26 cellular contexts compared by ENCODE assay signal in genomic region chr1:66210653-66211052, GRCh38.
A peak's percentile ranks its signal among the peaks of the same experiment; 100 is the strongest.
DNase-seq lines count a peak whose midpoint lies in the region; ATAC-seq, FAIRE-seq and TF ChIP-seq lines count a peak whose summit lies in the region.
"Had no signal": no experiment of that assay in that cellular context is flagged by ENCODE, and none has a peak within 500 bp of the region (broad histone marks: within the 10 kb centered on the region; RNA-seq: fewer than 3 reads in every experiment).

No MANE protein-coding gene starts in this region.

- no peaks in the 10 kb centered on the region for H4K20me1 ChIP-seq in HepG2 (ENCODE audit: insufficient read depth, low read length)

- peaks cover 68% of the 10 kb centered on the region for H3K4me1 ChIP-seq in A549
- no peaks in the 10 kb centered on the region for H3K4me1 ChIP-seq in HepG2 (ENCODE audit: insufficient read depth, low read length)
- H3K4me1 ChIP-seq: Caco-2, HAP-1, SJSA1 had no signal

- DNase-seq in A549 (ENCODE audit: low read depth in 1 of 2, low spot score in 1 of 2) (no peak), HCEC 1CT (peak; percentile 53), NCI-H446 treated with DMSO at 0.1 percent for 48 hours (lab: John Stamatoyannopoulos, UW) (peak; percentile 52), fibroblast of mammary gland (ENCODE audit: low read depth) (peak; percentile 33), mesothelial cell of epicardium (ENCODE audit: low spot score in 2 of 2, unreplicated experiment in 2 of 2) (no peak), SW480 (ENCODE audit: low spot score) (no peak), HepG2 (ENCODE audit: low spot score) (no peak)
- DNase-seq: C1 segment of cervical spinal cord; Caco-2; CD4-positive, alpha-beta memory T cell; GDM1; GOT3; Kasumi-1; NCI-H1092 treated with DMSO at 0.1 percent for 48 hours; NCI-H1436 treated with DMSO at 0.1 percent for 48 hours; NCI-H2029; NCI-H345; NCI-H524; NCI-H774; Right ventricle myocardium superior had no signal

- TF ChIP-seq POLR2A in A549 (IDR thresholded peaks at IDR 0.05; ENCODE audit: low read length) (no peak), HepG2 (IDR thresholded peaks at IDR 0.05; ENCODE audit: insufficient read depth in 1 of 2, low read depth in 2 of 2, low read length in 2 of 2) (no peak)

- peak in 1 of 2 experiments; percentile 13; a peak in 1 of 6 replicates for ATAC-seq in A549
- no peak for ATAC-seq in HepG2
- ATAC-seq: GM12878, K562 had no signal

- TF ChIP-seq RAD21 in A549 (conservative IDR thresholded peaks at IDR 0.05 in 1 of 2, IDR thresholded peaks at IDR 0.05 in 1 of 2) (no peak), HepG2 (CRISPR knock-in tag; IDR thresholded peaks at IDR 0.05) (no peak)

- peaks cover 7% of the 10 kb centered on the region for H3K27me3 Mint-ChIP-seq in mesothelial cell of epicardium (ENCODE audit: low read depth)

- H3K4me3 Mint-ChIP-seq in mesothelial cell of epicardium = no peak overlapping the region
- H3K4me3 Mint-ChIP-seq: CD4-positive, alpha-beta memory T cell; T-helper 1 cell treated with Interleukin-12 subunit alpha and Interleukin-12 subunit beta and Interleukin-4 antibody, amounts not matched to agents 30 μg/mL and 1 μg/mL, for 36 hours had no signal

- CTCF ChIA-PET in A549 (lab: Yijun Ruan, JAX) (interaction anchor here (1.2 kb wide), 1 partner anchor 32 kb away, joined by 3 read pairs; no protein-coding TSS in a partner anchor), HepG2 (lab: Yijun Ruan, JAX; ENCODE audit: low intra/inter-chr PET ratio, low total read pairs) (no interaction called here)

- H3K9ac ChIP-seq in HepG2 (ENCODE audit: insufficient read depth, low read depth, low read length) = no peak overlapping the region

- TF ChIP-seq EP300 in A549 (IDR thresholded peaks at IDR 0.05) = no peak
- no peak for TF ChIP-seq EP300 in HepG2 (IDR thresholded peaks at IDR 0.05; ENCODE audit: low read depth in 2 of 2, low read length in 2 of 2)
- no peak for TF ChIP-seq EP300 in HepG2 (CRISPR knock-in tag; IDR thresholded peaks at IDR 0.05; ENCODE audit: borderline replicate concordance)

- no peaks in the 10 kb centered on the region for H3K36me3 ChIP-seq in HepG2 (replicated peaks in 1 of 2; ENCODE audit: control insufficient read depth in 1 of 2, insufficient read depth in 2 of 2, low read length in 2 of 2)
- H3K36me3 ChIP-seq: HAP-1, SJSA1 had no signal

- no peaks in the 10 kb centered on the region for H3K27me3 ChIP-seq in HepG2 (ENCODE audit: control insufficient read depth in 1 of 2, insufficient read depth in 2 of 2, low read length in 2 of 2)
- H3K27me3 ChIP-seq: SJSA1 had no signal

- no peaks in the 10 kb centered on the region for H3K79me2 ChIP-seq in HepG2 (ENCODE audit: insufficient read depth, low read length)

- no TSS peak for BruUV-seq in HepG2 (replicated peaks; lab: Mats Ljungman, UMichigan)

- H3K4me1 Mint-ChIP-seq in mesothelial cell of epicardium = no peaks in the 10 kb centered on the region

- H3K27ac ChIP-seq in A549 (peak overlapping the region; percentile 45 to 70; a peak in 5 of 6 replicates), HepG2 (ENCODE audit: extremely low read length, insufficient read depth, low read length) (no peak overlapping the region)
- H3K27ac ChIP-seq: SJSA1 had no signal

- H3K4me3 ChIP-seq in A549 (no peak overlapping the region), fibroblast of mammary gland (ENCODE audit: control insufficient read depth, low read depth, low read length) (no peak overlapping the region), HepG2 (replicated peaks in 1 of 3; ENCODE audit: insufficient read depth in 1 of 3, low read depth in 2 of 3, low read length in 3 of 3) (no peak overlapping the region)
- H3K4me3 ChIP-seq: GM12878, HAP-1, K562, SJSA1 had no signal

- H3K4me2 ChIP-seq in A549 = peak overlapping the region; percentile 24; the same call in 2 of the 3 replicates
- H3K4me2 ChIP-seq in HepG2 (ENCODE audit: low read depth, low read length) = no peak overlapping the region

- FAIRE-seq in A549 (lab: Jason Lieb, UNC) (no peak), HepG2 (lab: Jason Lieb, UNC) (no peak)
- FAIRE-seq: A204.1, GM12878, K562 had no signal

- no peak overlapping the region for H2AFZ ChIP-seq in HepG2 (ENCODE audit: low read length)

- POLR2A ChIA-PET in A549 (lab: Yijun Ruan, JAX) (interaction anchor here (1.0 kb wide), 1 partner anchor 28 kb away, joined by 8 read pairs; no protein-coding TSS in a partner anchor), HepG2 (lab: Yijun Ruan, JAX) (no interaction called here)

- WGBS in A549 (ENCODE audit: missing lambda C conversion rate) = 54% methylated on average over 2 of the region's 2 CpGs
- 0% methylated on average over 2 of the region's 2 CpGs for WGBS in HepG2 (ENCODE audit: low lambda C conversion rate)

- H3K9me3 Mint-ChIP-seq in mesothelial cell of epicardium = peaks cover 14% of the 10 kb centered on the region
- H3K9me3 Mint-ChIP-seq: CD4-positive, alpha-beta memory T cell had no signal

- intact Hi-C loops in HepG2 (cut with micrococcal nuclease; ENCODE audit: unreplicated experiment) = no loop called here

- TF ChIP-seq CTCF in A549 (IDR thresholded peaks at IDR 0.05) (no peak), fibroblast of mammary gland (conservative IDR thresholded peaks at IDR 0.05; ENCODE audit: control insufficient read depth, insufficient read depth, low read depth, low read length) (no peak), mesothelial cell of epicardium (IDR thresholded peaks at IDR 0.05; ENCODE audit: unreplicated experiment) (no peak), HepG2 (CRISPR knock-in tag; IDR thresholded peaks at IDR 0.05) (no peak)

- H3K9me3 ChIP-seq in A549 (no peaks in the 10 kb centered on the region), HepG2 (ENCODE audit: low read length) (peaks cover 5% of the 10 kb centered on the region; the same call in 1 of the 2 replicates)
- H3K9me3 ChIP-seq: Caco-2, HAP-1, SJSA1 had no signal

- H3K36me3 Mint-ChIP-seq in mesothelial cell of epicardium = no peaks in the 10 kb centered on the region
- H3K36me3 Mint-ChIP-seq: CD4-positive, alpha-beta memory T cell had no signal

- no peak overlapping the region for H3K27ac Mint-ChIP-seq in mesothelial cell of epicardium
- H3K27ac Mint-ChIP-seq: CD4-positive, alpha-beta memory T cell; T-helper 1 cell treated with Interleukin-12 subunit alpha and Interleukin-12 subunit beta and Interleukin-4 antibody, amounts not matched to agents 30 μg/mL and 1 μg/mL, for 36 hours had no signal

- in situ Hi-C loops in HepG2 (cut with HindIII; ENCODE audit: extremely low pct_ligation_motif_present, low pct_unique_long_range_greater_than_20kb) = no loop called here

TF ChIP-seq in A549, 52 proteins besides CTCF, POLR2A, EP300 and RAD21:
- TF ChIP-seq RNF2 (IDR thresholded peaks at IDR 0.05; ENCODE audit: borderline replicate concordance, low read depth) (no peak), FOSL2 (IDR thresholded peaks at IDR 0.05) (no peak), FOSL2 (CRISPR knock-in tag; IDR thresholded peaks at IDR 0.05) (0 out of 2 replicates have a peak, but pooled peaks have one; percentile 22)

TF ChIP-seq in HepG2, 621 proteins besides CTCF, POLR2A, EP300 and RAD21 (continues in another document):
- TF ChIP-seq ETS1 (CRISPR knock-in tag; IDR thresholded peaks at IDR 0.05) (no peak), ZNF784 (CRISPR knock-in tag; IDR thresholded peaks at IDR 0.05; ENCODE audit: borderline replicate concordance) (no peak), ZBTB8A (CRISPR knock-in tag; IDR thresholded peaks at IDR 0.05; ENCODE audit: borderline replicate concordance, low read depth) (no peak), ZNF530 (CRISPR knock-in tag; IDR thresholded peaks at IDR 0.05; ENCODE audit: low read depth) (no peak), TOE1 (CRISPR knock-in tag; IDR thresholded peaks at IDR 0.05) (no peak), ZNF619 (CRISPR knock-in tag; IDR thresholded peaks at IDR 0.05) (no peak), YEATS4 (CRISPR knock-in tag; IDR thresholded peaks at IDR 0.05; ENCODE audit: borderline replicate concordance) (no peak), IRF9 (CRISPR knock-in tag; IDR thresholded peaks at IDR 0.05; ENCODE audit: borderline replicate concordance) (no peak), CBX1 (IDR thresholded peaks at IDR 0.05; ENCODE audit: low read depth) (no peak), NRL (CRISPR knock-in tag; IDR thresholded peaks at IDR 0.05; ENCODE audit: borderline replicate concordance) (no peak), TEF (CRISPR knock-in tag; IDR thresholded peaks at IDR 0.05) (no peak), ZSCAN12 (CRISPR knock-in tag; IDR thresholded peaks at IDR 0.05) (no peak), SATB2 (CRISPR knock-in tag; IDR thresholded peaks at IDR 0.05) (no peak)

Comparison
In these comparisons a context has a peak if more than half of its experiments do, and no peak if none do; other contexts are left out.
1. DNase-seq: peak in HCEC 1CT (single experiment), NCI-H446 treated with DMSO at 0.1 percent for 48 hours (single experiment) and fibroblast of mammary gland (single experiment); none in A549 (0 of 2), mesothelial cell of epicardium (0 of 2), SW480 (single experiment) and HepG2 (single experiment).